In the genomic region with DNA sequence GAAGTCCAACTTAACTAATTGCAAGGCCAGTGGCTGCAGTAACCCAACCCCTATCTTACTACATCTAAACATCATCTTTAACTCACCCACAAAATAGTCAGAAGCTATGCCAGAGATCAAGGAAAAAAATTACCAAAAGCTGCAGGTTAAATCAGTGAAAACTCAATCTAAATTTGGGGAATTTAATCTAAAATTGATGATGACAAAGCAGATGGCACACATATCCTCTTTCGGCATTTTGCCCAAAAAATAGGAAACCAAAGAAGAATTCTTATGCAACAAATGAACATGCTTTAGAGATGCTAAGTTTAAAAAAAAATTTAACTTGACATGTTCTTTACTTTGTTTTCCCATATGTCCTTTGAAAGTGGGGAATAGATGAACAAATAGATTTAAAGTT, we compare ENCODE assay signal across 23 cellular contexts.
"Had no signal": no experiment of that assay in that cellular context is flagged by ENCODE, and none has a peak within 500 bp of the region (broad histone marks: within the 10 kb centered on the region; RNA-seq: fewer than 3 reads in every experiment).

No MANE protein-coding gene starts in this region.

- H3K27ac Mint-ChIP-seq: mesothelial cell of epicardium; naive B cell; natural killer cell; nephron progenitor cell; progenitor cell of endocrine pancreas; stimulated activated naive B cell treated with anti-CD40 and anti-IgM and Interleukin-4, amounts not matched to agents 10 μg/mL and 1 μg/mL and 100 μg/mL, for 72 hours had no signal

- H3K36me3 ChIP-seq: left ventricle myocardium inferior, ovary, right atrium auricular region, right lobe of liver, stomach, thyroid gland, transverse colon, upper lobe of left lung had no signal

- H3K36me3 Mint-ChIP-seq: stimulated activated naive B cell treated with anti-CD40 and anti-IgM and Interleukin-4, amounts not matched to agents 10 μg/mL and 1 μg/mL and 100 μg/mL, for 72 hours had no signal

- H3K27me3 ChIP-seq: hepatocyte, ovary, right atrium auricular region, right lobe of liver, stomach, testis, thyroid gland, transverse colon, upper lobe of left lung had no signal

- H3K4me2 ChIP-seq: hepatocyte, smooth muscle cell had no signal

- H3K79me2 ChIP-seq: hepatocyte had no signal

- DNase-seq: islet precursor cell; left ventricle myocardium inferior; mesendoderm; naive B cell; natural killer cell; nephron progenitor cell; ovary; right lobe of liver; stimulated activated CD4-positive, alpha-beta T cell treated with anti-CD3 and anti-CD28 coated beads, Interleukin-1b, Interleukin-23, amount 100 ng/mL, for 48 hours; stimulated activated CD4-positive, alpha-beta T cell treated with anti-CD3 and anti-CD28 coated beads, Interleukin-4, amount 100 ng/mL, for 1 hour; stimulated activated naive B cell treated with anti-CD40 and anti-IgM and Interleukin-4, amounts not matched to agents 10 μg/mL and 1 μg/mL and 100 μg/mL, for 72 hours; stimulated activated naive CD8-positive, alpha-beta T cell treated with anti-CD3 and anti-CD28 coated beads, Interleukin-15, Interleukin-2, amounts not matched to agents 100 U/mL and 50 U/mL, for 24 hours; stomach; testis; thyroid gland; transverse colon; upper lobe of left lung had no signal

- H2AFZ ChIP-seq: hepatocyte had no signal

- H3K4me3 ChIP-seq: hepatocyte, left ventricle myocardium inferior, lung, ovary, right atrium auricular region, right lobe of liver, smooth muscle cell, stomach, testis, thyroid gland, transverse colon, upper lobe of left lung had no signal

- H3K27ac ChIP-seq: hepatocyte, left ventricle myocardium inferior, ovary, right atrium auricular region, right lobe of liver, stomach, testis, thyroid gland, transverse colon, upper lobe of left lung had no signal

- H3K4me3 Mint-ChIP-seq: mesothelial cell of epicardium; naive B cell; natural killer cell; nephron progenitor cell; stimulated activated naive B cell treated with anti-CD40 and anti-IgM and Interleukin-4, amounts not matched to agents 10 μg/mL and 1 μg/mL and 100 μg/mL, for 72 hours had no signal

- H3K4me1 ChIP-seq: right lobe of liver, stomach, testis, thyroid gland, transverse colon, upper lobe of left lung had no signal

- H3K9me3 ChIP-seq: ovary, right atrium auricular region, right lobe of liver, testis, thyroid gland, transverse colon, upper lobe of left lung had no signal

- H3K27me3 Mint-ChIP-seq: progenitor cell of endocrine pancreas had no signal

- H3K4me1 Mint-ChIP-seq: naive B cell; natural killer cell; stimulated activated naive B cell treated with anti-CD40 and anti-IgM and Interleukin-4, amounts not matched to agents 10 μg/mL and 1 μg/mL and 100 μg/mL, for 72 hours had no signal
